Comparison of ENCODE assay signal across 8 cellular contexts in the genomic region with DNA sequence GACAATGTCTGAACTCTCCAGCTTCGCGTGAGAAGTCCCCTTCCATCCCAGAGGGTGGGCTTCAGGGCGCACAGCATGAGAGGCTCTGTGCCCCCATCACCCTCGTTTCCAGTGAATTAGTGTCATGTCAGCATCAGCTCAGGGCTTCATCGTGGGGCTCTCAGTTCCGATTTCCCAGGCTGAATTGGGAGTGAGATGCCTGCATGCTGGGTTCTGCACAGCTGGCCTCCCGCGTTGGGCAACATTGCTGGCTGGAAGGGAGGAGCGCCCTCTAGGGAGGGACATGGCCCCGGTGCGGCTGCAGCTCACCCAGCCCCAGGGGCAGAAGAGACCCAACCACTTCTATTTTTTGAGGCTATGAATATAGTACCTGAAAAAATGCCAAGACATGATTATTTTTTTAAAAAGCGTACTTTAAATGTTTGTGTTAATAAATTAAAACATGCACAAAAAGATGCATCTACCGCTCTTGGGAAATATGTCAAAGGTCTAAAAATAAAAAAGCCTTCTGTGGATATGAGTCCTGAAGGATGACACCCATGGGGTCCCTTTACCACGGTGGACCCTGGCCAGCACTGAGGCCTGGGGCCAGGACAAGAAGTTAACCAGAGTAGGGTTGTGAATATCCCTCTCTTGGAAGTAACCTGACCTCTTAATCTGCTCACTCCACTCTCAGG. TPM values are rescaled to one million over a fixed set of nuclear protein-coding genes. Genes with fewer than 3 reads are reported as not detected.
DNase-seq lines count a peak whose midpoint lies in the region; ATAC-seq and TF ChIP-seq lines count a peak whose summit lies in the region.

No MANE protein-coding gene starts in this region.

- TF ChIP-seq CTCF in fibroblast of the aortic adventitia (IDR thresholded peaks at IDR 0.05; ENCODE audit: insufficient read depth, low read length) (peak; percentile 66), osteoblast (IDR thresholded peaks at IDR 0.05; ENCODE audit: extremely low read depth, low read depth, low read length) (peak; percentile 70), tibial artery (IDR thresholded peaks at IDR 0.05) (peak; percentile 18 to 30)

- DNase-seq in COLO668 (lab: John Stamatoyannopoulos, UW; ENCODE audit: unreplicated experiment) (peak; percentile 50), H7 (peak; percentile 92), OCI-M1 (lab: John Stamatoyannopoulos, UW) (peak; percentile 81), fibroblast of the aortic adventitia (ENCODE audit: low read depth) (peak; percentile 42), osteoblast (ENCODE audit: insufficient read length, low spot score, missing footprints) (peak; percentile 96), tibial artery (peak; percentile 51 to 77)
- DNase-seq in activated T-cell treated with anti-CD3 and anti-CD28 coated beads, Interleukin-2, amount 50 U/mL, for 1 hour: peak; percentile 58

- H3K4me1 ChIP-seq in osteoblast (ENCODE audit: insufficient read depth, low read length) (peaks cover 9% of the 10 kb centered on the region), tibial artery (no peaks in the 10 kb centered on the region)

- no peaks in the 10 kb centered on the region for H3K9me3 ChIP-seq in osteoblast (ENCODE audit: low read depth, low read length)
- no peaks in the 10 kb centered on the region for H3K9me3 ChIP-seq in tibial artery

- no peak overlapping the region for H3K4me2 ChIP-seq in osteoblast (ENCODE audit: insufficient read depth, low read length)

- intact Hi-C loops in tibial artery (cut with DNase I; ENCODE audit: low total_unique reads): no loop called here

- H4K20me1 ChIP-seq in osteoblast (ENCODE audit: insufficient read depth, low read length): no peaks in the 10 kb centered on the region

- H2AFZ ChIP-seq in osteoblast (ENCODE audit: low read length): no peak overlapping the region

- ATAC-seq in HG03571 (IDR thresholded peaks at IDR 0.05; ENCODE audit: unreplicated experiment): no peak

- H3K36me3 ChIP-seq in H7 (replicated peaks; ENCODE audit: control insufficient read depth, insufficient read depth, low read length) (no peaks in the 10 kb centered on the region), osteoblast (ENCODE audit: insufficient read depth, low read length) (no peaks in the 10 kb centered on the region), tibial artery (no peaks in the 10 kb centered on the region)

- H3K4me3 ChIP-seq in H7 (ENCODE audit: insufficient read depth, low read depth, low read length): no peak overlapping the region
- no peak overlapping the region for H3K4me3 ChIP-seq in fibroblast of the aortic adventitia (ENCODE audit: low read depth, low read length)
- no peak overlapping the region for H3K4me3 ChIP-seq in osteoblast (ENCODE audit: insufficient read depth, low read length)
- no peak overlapping the region for H3K4me3 ChIP-seq in tibial artery

- no peaks in the 10 kb centered on the region for H3K79me2 ChIP-seq in osteoblast (ENCODE audit: insufficient read depth, low read length)

- H3K27ac ChIP-seq in osteoblast (ENCODE audit: low read depth, low read length) (no peak overlapping the region), tibial artery (no peak overlapping the region)

- no peaks in the 10 kb centered on the region for H3K27me3 ChIP-seq in H7 (ENCODE audit: control insufficient read depth, insufficient read depth, low read length)
- H3K27me3 ChIP-seq in osteoblast (ENCODE audit: insufficient read depth, low read length): peaks cover 9% of the 10 kb centered on the region
- peaks cover 0 to 39% of the 10 kb centered on the region in 2 donors for H3K27me3 ChIP-seq in tibial artery

RNA-seq across cellular contexts. Expression of a gene that starts 10.5 kb away (rescaled TPM):
- not detected in 2 replicates for total RNA-seq in H7 (2014; rRNA removed; shearing (Covaris generic))
- total RNA-seq in fibroblast of the aortic adventitia (ENCODE audit: low replicate concordance) (not detected in 2 replicates), osteoblast (not detected in 2 replicates)

RNA-seq across cellular contexts. Expression of a gene that starts 27.6 kb away (rescaled TPM):
- total RNA-seq in H7 (2014; rRNA removed; shearing (Covaris generic)): 0.26 and 0.80 TPM in 2 replicates
- not detected in 2 replicates for total RNA-seq in fibroblast of the aortic adventitia (ENCODE audit: low replicate concordance)
- total RNA-seq in osteoblast: under 0.01 and 0.36 TPM in 2 replicates

RNA-seq across cellular contexts. Expression of a gene that starts 45.5 kb away (rescaled TPM):
- total RNA-seq in H7 (2014; rRNA removed; shearing (Covaris generic)): not detected in 2 replicates
- total RNA-seq in fibroblast of the aortic adventitia (ENCODE audit: low replicate concordance) (not detected in 2 replicates), osteoblast (not detected in 2 replicates)

RNA-seq across cellular contexts. Expression of a gene that starts 60.0 kb away (rescaled TPM):
- 0.17 and 0.33 TPM in 2 replicates for total RNA-seq in H7 (2014; rRNA removed; shearing (Covaris generic))
- total RNA-seq in fibroblast of the aortic adventitia (ENCODE audit: low replicate concordance) (0.25 and 0.99 TPM in 2 replicates), osteoblast (1.1 and 1.2 TPM in 2 replicates)

Comparison
In these comparisons a context has a peak if more than half of its experiments do, and no peak if none do; other contexts are left out.
1. DNase-seq: peak in every context shown above with its lines; median percentile 96 in osteoblast; 92 in H7; 81 in OCI-M1; 64 in tibial artery; 58 in activated T-cell treated with anti-CD3 and anti-CD28 coated beads, Interleukin-2, amount 50 U/mL, for 1 hour; 50 in COLO668; 42 in fibroblast of the aortic adventitia.